19 cellular contexts compared by ENCODE assay signal in the genomic region with DNA sequence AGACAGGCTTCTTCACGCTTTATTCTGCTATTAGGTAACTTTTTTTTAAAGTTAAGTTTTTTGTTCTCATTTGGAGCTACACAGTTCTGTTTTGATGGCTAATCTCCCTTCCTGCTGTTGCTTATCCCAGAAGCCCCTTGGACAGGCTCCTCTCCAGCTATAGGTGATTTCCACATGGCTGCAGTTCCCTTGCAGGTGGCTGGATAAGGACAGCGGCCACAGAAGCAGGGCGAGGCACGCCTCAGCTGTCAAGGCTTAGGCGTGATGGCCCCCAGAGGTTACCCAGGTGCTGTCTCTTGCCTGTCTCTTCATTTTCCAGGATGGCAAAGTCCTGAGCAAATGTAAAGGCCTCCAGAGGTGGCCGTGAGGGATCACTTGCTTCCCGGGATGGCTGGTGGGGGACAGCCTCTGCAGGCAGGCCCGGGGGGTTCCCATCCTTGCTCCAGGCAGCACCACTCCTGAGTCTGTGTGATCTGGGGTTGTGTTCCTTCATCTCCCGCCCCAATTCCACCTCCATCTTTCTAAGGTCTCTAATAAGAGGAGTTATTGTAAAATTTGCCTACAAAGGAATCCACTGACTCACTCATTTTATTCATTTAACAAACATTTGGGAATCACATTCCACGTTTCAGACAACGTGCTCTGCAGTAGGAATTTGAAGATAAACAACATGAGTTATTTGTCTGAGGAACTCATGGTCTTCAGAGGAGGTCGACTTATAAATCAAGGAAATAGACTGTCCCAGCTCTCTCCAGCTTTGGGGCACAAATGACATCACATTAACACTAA. TPM values are rescaled to one million over a fixed set of nuclear protein-coding genes. Genes with fewer than 3 reads are reported as not detected.
DNase-seq lines count a peak whose midpoint lies in the region; ATAC-seq, FAIRE-seq and TF ChIP-seq lines count a peak whose summit lies in the region.
"Had no signal": no experiment of that assay in that cellular context is flagged by ENCODE, and none has a peak within 500 bp of the region (broad histone marks: within the 10 kb centered on the region; RNA-seq: fewer than 3 reads in every experiment).

No MANE protein-coding gene starts in this region.

- no peak overlapping the region for H3K27ac ChIP-seq in gastrocnemius medialis
- H3K27ac ChIP-seq in CD4-positive, alpha-beta T cell (ENCODE audit: low read depth, low read length), result no peak overlapping the region
- H3K27ac ChIP-seq: coronary artery, left lung, SJCRH30, spleen had no signal

- H3K4me3 ChIP-seq in fibroblast of the aortic adventitia (ENCODE audit: low read depth, low read length), result no peak overlapping the region
- H3K4me3 ChIP-seq in gastrocnemius medialis, result no peak overlapping the region
- H3K4me3 ChIP-seq: coronary artery, left lung, SJCRH30, spleen had no signal

- H3K27me3 Mint-ChIP-seq in T-helper 17 cell, result no peaks in the 10 kb centered on the region
- no peaks in the 10 kb centered on the region for H3K27me3 Mint-ChIP-seq in CD4-positive, alpha-beta T cell
- H3K27me3 Mint-ChIP-seq: activated naive CD8-positive, alpha-beta T cell treated with anti-CD3 and anti-CD28 coated beads, Interleukin-2, amount 50 U/mL, for 24 hours; progenitor cell of endocrine pancreas; stimulated activated naive CD8-positive, alpha-beta T cell treated with anti-CD3 and anti-CD28 coated beads, Interleukin-15, amount 100 ng/mL, for 72 hours had no signal

- ATAC-seq in T-helper 17 cell (no peak), HG02885 (IDR thresholded peaks at IDR 0.05; ENCODE audit: poor library complexity, unreplicated experiment) (no peak), gastrocnemius medialis (no peak)
- ATAC-seq in CD4-positive, alpha-beta T cell (ENCODE audit: poor library complexity), result no peak
- ATAC-seq: activated naive CD8-positive, alpha-beta T cell treated with anti-CD3 and anti-CD28 coated beads, Interleukin-2, amount 50 U/mL, for 24 hours; left lung; stimulated activated naive CD8-positive, alpha-beta T cell treated with anti-CD3 and anti-CD28 coated beads, Interleukin-15, amount 100 ng/mL, for 72 hours had no signal

- no peak for FAIRE-seq in urothelium cell line (lab: Jason Lieb, UNC)
- FAIRE-seq: A204.1 had no signal

- DNase-seq in DMS53 (lab: John Stamatoyannopoulos, UW), result peak; percentile 60
- DNase-seq in DMS53 treated with DMSO at 0.1 percent for 48 hours (lab: John Stamatoyannopoulos, UW; ENCODE audit: unreplicated experiment), result no peak
- DNase-seq in T-helper 17 cell, result no peak
- peak; percentile 42 for DNase-seq in fibroblast of the aortic adventitia (ENCODE audit: low read depth)
- peak; percentile 33 for DNase-seq in urothelium cell line (ENCODE audit: low spot score)
- no peak for DNase-seq in gastrocnemius medialis
- DNase-seq in CD4-positive, alpha-beta T cell, result no peak
- DNase-seq: activated CD4-positive, alpha-beta T cell treated with anti-CD3 and anti-CD28 coated beads, Interleukin-2, amount 50 U/mL, for 4 hours; activated naive CD8-positive, alpha-beta T cell treated with anti-CD3 and anti-CD28 coated beads, Interleukin-2, amount 50 U/mL, for 24 hours; Caco-2; hippocampal formation; left lung; SJCRH30; spleen; stimulated activated naive CD8-positive, alpha-beta T cell treated with anti-CD3 and anti-CD28 coated beads, Interleukin-15, amount 100 ng/mL, for 72 hours had no signal

- no peaks in the 10 kb centered on the region for H3K9me3 Mint-ChIP-seq in CD4-positive, alpha-beta T cell
- H3K9me3 Mint-ChIP-seq: activated naive CD8-positive, alpha-beta T cell treated with anti-CD3 and anti-CD28 coated beads, Interleukin-2, amount 50 U/mL, for 24 hours; stimulated activated naive CD8-positive, alpha-beta T cell treated with anti-CD3 and anti-CD28 coated beads, Interleukin-15, amount 100 ng/mL, for 72 hours had no signal

- H3K9me3 ChIP-seq in T-helper 17 cell (ENCODE audit: control insufficient read depth, low read length, poor library complexity, severe bottlenecking) (no peaks in the 10 kb centered on the region), gastrocnemius medialis (no peaks in the 10 kb centered on the region)
- H3K9me3 ChIP-seq in CD4-positive, alpha-beta T cell (ENCODE audit: control insufficient read depth, low read length), result no peaks in the 10 kb centered on the region
- H3K9me3 ChIP-seq: Caco-2, SJCRH30, spleen had no signal

- H3K36me3 ChIP-seq in gastrocnemius medialis, result no peaks in the 10 kb centered on the region
- H3K36me3 ChIP-seq: left lung, SJCRH30, spleen had no signal

- no peaks in the 10 kb centered on the region for H3K36me3 Mint-ChIP-seq in T-helper 17 cell (ENCODE audit: low read depth)
- H3K36me3 Mint-ChIP-seq in CD4-positive, alpha-beta T cell (ENCODE audit: low read depth), result peaks cover 4% of the 10 kb centered on the region

- in situ Hi-C loops in gastrocnemius medialis (cut with MboI; ENCODE audit: low sequenced_read_pairs in 4 of 4), result no loop called here

- intact Hi-C loops in gastrocnemius medialis (cut with DNase I; ENCODE audit: low total_unique reads), result no loop called here
- intact Hi-C loops in CD4-positive, alpha-beta T cell (cut with DNase I, micrococcal nuclease), result no loop called here

- peaks cover 2% of the 10 kb centered on the region for H3K4me1 Mint-ChIP-seq in T-helper 17 cell
- peaks cover 24% of the 10 kb centered on the region for H3K4me1 Mint-ChIP-seq in CD4-positive, alpha-beta T cell (ENCODE audit: low read depth)
- H3K4me1 Mint-ChIP-seq: activated naive CD8-positive, alpha-beta T cell treated with anti-CD3 and anti-CD28 coated beads, Interleukin-2, amount 50 U/mL, for 24 hours; stimulated activated naive CD8-positive, alpha-beta T cell treated with anti-CD3 and anti-CD28 coated beads, Interleukin-15, amount 100 ng/mL, for 72 hours had no signal

- H3K27me3 ChIP-seq in gastrocnemius medialis, result no peaks in the 10 kb centered on the region
- H3K27me3 ChIP-seq in CD4-positive, alpha-beta T cell (ENCODE audit: control insufficient read depth, insufficient read depth, low read length), result no peaks in the 10 kb centered on the region
- H3K27me3 ChIP-seq: left lung, SJCRH30, spleen had no signal

- no peak for TF ChIP-seq POLR2A in gastrocnemius medialis (IDR thresholded peaks at IDR 0.05)

- no peak for TF ChIP-seq CTCF in fibroblast of the aortic adventitia (IDR thresholded peaks at IDR 0.05; ENCODE audit: insufficient read depth, low read length)
- TF ChIP-seq CTCF in gastrocnemius medialis (IDR thresholded peaks at IDR 0.05 in 4 of 5, conservative IDR thresholded peaks at IDR 0.05 in 1 of 5), result no peak
- TF ChIP-seq CTCF in CD4-positive, alpha-beta T cell (IDR thresholded peaks at IDR 0.05), result no peak

- peak overlapping the region; percentile 51 for H3K27ac Mint-ChIP-seq in T-helper 17 cell
- no peak overlapping the region for H3K27ac Mint-ChIP-seq in CD4-positive, alpha-beta T cell
- H3K27ac Mint-ChIP-seq: activated naive CD8-positive, alpha-beta T cell treated with anti-CD3 and anti-CD28 coated beads, Interleukin-2, amount 50 U/mL, for 24 hours; progenitor cell of endocrine pancreas had no signal

- peak overlapping the region; percentile 3 for H3K4me3 Mint-ChIP-seq in T-helper 17 cell
- H3K4me3 Mint-ChIP-seq in CD4-positive, alpha-beta T cell, result no peak overlapping the region
- H3K4me3 Mint-ChIP-seq: activated naive CD8-positive, alpha-beta T cell treated with anti-CD3 and anti-CD28 coated beads, Interleukin-2, amount 50 U/mL, for 24 hours; stimulated activated naive CD8-positive, alpha-beta T cell treated with anti-CD3 and anti-CD28 coated beads, Interleukin-15, amount 100 ng/mL, for 72 hours had no signal

- H3K4me1 ChIP-seq in gastrocnemius medialis, result no peaks in the 10 kb centered on the region
- H3K4me1 ChIP-seq: left lung, SJCRH30, spleen had no signal

- POLR2A ChIA-PET in CD4-positive, alpha-beta T cell (lab: Charles Lee), result no interaction called here

- CTCF ChIA-PET in CD4-positive, alpha-beta T cell (lab: Charles Lee), result interaction anchor here (1.4 kb wide), 1 partner anchor 20 kb away, joined by 3 read pairs; no protein-coding TSS in a partner anchor

RNA-seq across cellular contexts. Expression of gene NAPG, which starts 53.4 kb away (rescaled TPM):
- total RNA-seq in T-helper 17 cell (10 to 100 TPM; 31.2 to 37.9 TPM), fibroblast of the aortic adventitia (ENCODE audit: low replicate concordance) (44.6 and 73.6 TPM in 2 replicates), gastrocnemius medialis (10 to 100 TPM; 13.8 to 29.6 (median 19.5) TPM)
- total RNA-seq in CD4-positive, alpha-beta T cell, result 10 to 100 TPM; 25.9 to 27.3 TPM

Comparison
In these comparisons a context has a peak if more than half of its experiments do, and no peak if none do; other contexts are left out.
1. DNase-seq: peak in DMS53 (single experiment), fibroblast of the aortic adventitia (single experiment) and urothelium cell line (single experiment); none in DMS53 treated with DMSO at 0.1 percent for 48 hours (single experiment), T-helper 17 cell (0 of 3), gastrocnemius medialis (0 of 2) and CD4-positive, alpha-beta T cell (0 of 10).